In genomic region chr16:85473909-85474640, GRCh38 we compare ENCODE assay signal across 12 cellular contexts.
DNase-seq lines count a peak whose midpoint lies in the region; ATAC-seq and TF ChIP-seq lines count a peak whose summit lies in the region.
"Had no signal": no experiment of that assay in that cellular context is flagged by ENCODE, and none has a peak within 500 bp of the region (broad histone marks: within the 10 kb centered on the region; RNA-seq: fewer than 3 reads in every experiment).

No MANE protein-coding gene starts in this region.

- no peaks in the 10 kb centered on the region for H3K27me3 ChIP-seq in smooth muscle cell (ENCODE audit: low read depth)

- H3K27me3 Mint-ChIP-seq in glutamatergic neuron (ENCODE audit: unreplicated experiment), result peaks cover 17% of the 10 kb centered on the region

- in situ Hi-C loops in GM13976 (cut with MboI; ENCODE audit: low sequenced_read_pairs, unreplicated experiment), result no loop called here

- peak overlapping the region; percentile 78 for H3K4me3 Mint-ChIP-seq in glutamatergic neuron (ENCODE audit: unreplicated experiment)
- H3K4me3 Mint-ChIP-seq: activated CD4-positive, alpha-beta memory T cell treated with anti-CD3 and anti-CD28 coated beads, Interleukin-2, amount 10 ng/mL, durations not matched to agents 7 days and 5 days; naive B cell had no signal

- peaks cover 30% of the 10 kb centered on the region for H3K4me1 ChIP-seq in smooth muscle cell (ENCODE audit: low read depth)

- H3K4me2 ChIP-seq in smooth muscle cell, result peak overlapping the region; percentile 49

- peak overlapping the region; percentile 86 for H3K27ac Mint-ChIP-seq in glutamatergic neuron (ENCODE audit: unreplicated experiment)
- H3K27ac Mint-ChIP-seq: activated CD4-positive, alpha-beta memory T cell treated with anti-CD3 and anti-CD28 coated beads, Interleukin-2, amount 10 ng/mL, durations not matched to agents 7 days and 5 days; naive B cell had no signal

- H3K27ac ChIP-seq in smooth muscle cell (ENCODE audit: low read depth), result no peak overlapping the region

- DNase-seq in NCI-H345 (lab: John Stamatoyannopoulos, UW) (peak; percentile 47), NCI-H345 treated with DMSO at 0.1 percent for 48 hours (lab: John Stamatoyannopoulos, UW; ENCODE audit: unreplicated experiment) (no peak), NCI-H446 treated with DMSO at 0.1 percent for 48 hours (lab: John Stamatoyannopoulos, UW) (peak; percentile 11), glutamatergic neuron (no peak), smooth muscle cell (lab: John Stamatoyannopoulos, UW; ENCODE audit: unreplicated experiment) (no peak), GM13976 (ENCODE audit: low spot score) (no peak), CD1c-positive myeloid dendritic cell (ENCODE audit: extremely low spot score) (no peak)
- DNase-seq: activated CD4-positive, alpha-beta memory T cell treated with anti-CD3 and anti-CD28 coated beads, Interleukin-2, amount 10 ng/mL, durations not matched to agents 7 days and 5 days; hypothalamus; naive B cell; stimulated activated CD4-positive, alpha-beta T cell treated with anti-CD3 and anti-CD28 coated beads, Interleukin-1b, Interleukin-23, amount 100 ng/mL, for 48 hours had no signal

- 39% methylated on average over 21 of the region's 21 CpGs for WGBS in smooth muscle cell (ENCODE audit: low lambda C conversion rate)

- H3K4me1 Mint-ChIP-seq in glutamatergic neuron (ENCODE audit: low read depth, unreplicated experiment), result peaks cover 34% of the 10 kb centered on the region
- H3K4me1 Mint-ChIP-seq: activated CD4-positive, alpha-beta memory T cell treated with anti-CD3 and anti-CD28 coated beads, Interleukin-2, amount 10 ng/mL, durations not matched to agents 7 days and 5 days had no signal

- H3F3A ChIP-seq in smooth muscle cell (ENCODE audit: low read depth), result peaks cover 26% of the 10 kb centered on the region

- no peaks in the 10 kb centered on the region for H3K9me3 ChIP-seq in smooth muscle cell (replicated peaks; ENCODE audit: low read depth)

- H3K36me3 Mint-ChIP-seq in glutamatergic neuron (ENCODE audit: unreplicated experiment), result no peaks in the 10 kb centered on the region

- H3K9me3 Mint-ChIP-seq in glutamatergic neuron (ENCODE audit: unreplicated experiment), result peaks cover 4% of the 10 kb centered on the region
- H3K9me3 Mint-ChIP-seq: activated CD4-positive, alpha-beta memory T cell treated with anti-CD3 and anti-CD28 coated beads, Interleukin-2, amount 10 ng/mL, durations not matched to agents 7 days and 5 days; naive B cell had no signal

- no peak overlapping the region for H3K4me3 ChIP-seq in smooth muscle cell

- peaks cover 76% of the 10 kb centered on the region for H4K20me1 ChIP-seq in smooth muscle cell (ENCODE audit: low read depth)

- no peaks in the 10 kb centered on the region for H3K36me3 ChIP-seq in smooth muscle cell (ENCODE audit: low read depth)

- no peak overlapping the region for H2AFZ ChIP-seq in smooth muscle cell (ENCODE audit: low read depth)

- no peaks in the 10 kb centered on the region for H3K79me2 ChIP-seq in smooth muscle cell (ENCODE audit: low read depth)

- ATAC-seq in HG03565 (IDR thresholded peaks at IDR 0.05; ENCODE audit: unreplicated experiment), result no peak

- no peak for TF ChIP-seq CTCF in glutamatergic neuron (IDR thresholded peaks at IDR 0.05; ENCODE audit: partially characterized antibody, unreplicated experiment)
- no peak for TF ChIP-seq CTCF in smooth muscle cell (IDR thresholded peaks at IDR 0.05; ENCODE audit: borderline replicate concordance, insufficient read depth, poor library complexity, severe bottlenecking)
- no peak for TF ChIP-seq CTCF in GM13976 (IDR thresholded peaks at IDR 0.05; ENCODE audit: borderline replicate concordance, control extremely low read depth, extremely low read depth, insufficient read depth, missing control alignments)

- H3K9ac ChIP-seq in smooth muscle cell (ENCODE audit: low read depth), result no peak overlapping the region

Comparison
In these comparisons a context has a peak if more than half of its experiments do, and no peak if none do; other contexts are left out.
1. DNase-seq: peak in NCI-H345 (single experiment) and NCI-H446 treated with DMSO at 0.1 percent for 48 hours (single experiment); none in NCI-H345 treated with DMSO at 0.1 percent for 48 hours (single experiment), glutamatergic neuron (single experiment), smooth muscle cell (single experiment), GM13976 (single experiment) and CD1c-positive myeloid dendritic cell (single experiment).